ENCODE assay signal across 10 cellular contexts in genomic region chr1:67830928-67831596, GRCh38. TPM values are rescaled to one million over a fixed set of nuclear protein-coding genes. Genes with fewer than 3 reads are reported as not detected.
DNase-seq lines count a peak whose midpoint lies in the region; ATAC-seq and TF ChIP-seq lines count a peak whose summit lies in the region.
"Had no signal": no experiment of that assay in that cellular context is flagged by ENCODE, and none has a peak within 500 bp of the region (broad histone marks: within the 10 kb centered on the region; RNA-seq: fewer than 3 reads in every experiment).

No MANE protein-coding gene starts in this region.

- H3F3A ChIP-seq in SK-N-SH (replicated peaks; ENCODE audit: insufficient read depth): peaks cover 4% of the 10 kb centered on the region

- POLR2A ChIA-PET in SK-N-SH (lab: Yijun Ruan, JAX): interaction anchor here (0.5 kb wide), 1 partner anchor 152 kb away, joined by 3 read pairs; no protein-coding TSS in a partner anchor

- 26% methylated on average over 4 of the region's 4 CpGs for WGBS in SK-N-SH (ENCODE audit: low lambda C conversion rate)

- H3K4me2 ChIP-seq in SK-N-SH: peak overlapping the region; percentile 88

- ATAC-seq in SK-N-SH treated with all-trans-retinoic acid at 6 μM for 48 hours (no peak), HG02981 (IDR thresholded peaks at IDR 0.05; ENCODE audit: unreplicated experiment) (no peak)
- ATAC-seq: activated naive CD4-positive, alpha-beta T cell treated with anti-CD3 and anti-CD28 coated beads, Interleukin-2, amount 50 U/mL, for 72 hours had no signal

- CTCF ChIA-PET in SK-N-SH (lab: Yijun Ruan, JAX): interaction anchor here (0.7 to 5.7 kb wide), 8 partner anchors 8 to 286 kb away, joined by 3 to 26 read pairs (median 4); no protein-coding TSS in a partner anchor

- TF ChIP-seq RAD21 in SK-N-SH (IDR thresholded peaks at IDR 0.05; ENCODE audit: low read length): no peak

- H3K9ac ChIP-seq in SK-N-SH: peak overlapping the region; percentile 89
- H3K9ac ChIP-seq in colonic mucosa (ENCODE audit: low read depth in 2 of 2, low read length in 2 of 2): peak overlapping the region; percentile 90 to 91

- H3K9me2 ChIP-seq in SK-N-SH: no peaks in the 10 kb centered on the region

- peak overlapping the region; percentile 96 for H3K27ac Mint-ChIP-seq in mesothelial cell of epicardium
- H3K27ac Mint-ChIP-seq in type B pancreatic cell: peak overlapping the region; percentile 97
- H3K27ac Mint-ChIP-seq: activated naive CD4-positive, alpha-beta T cell treated with anti-CD3 and anti-CD28 coated beads, Interleukin-2, amount 50 U/mL, for 72 hours had no signal

- H3K27me3 ChIP-seq in SK-N-SH (ENCODE audit: insufficient read depth) (no peaks in the 10 kb centered on the region), colonic mucosa (no peaks in the 10 kb centered on the region)

- H4K20me1 ChIP-seq in SK-N-SH (ENCODE audit: insufficient read depth): peaks cover 31% of the 10 kb centered on the region

- H3K4me1 Mint-ChIP-seq in mesothelial cell of epicardium (peaks cover 37% of the 10 kb centered on the region), type B pancreatic cell (ENCODE audit: unreplicated experiment) (peaks cover 4% of the 10 kb centered on the region)

- H3K79me2 ChIP-seq in SK-N-SH (ENCODE audit: insufficient read depth): peaks cover 80% of the 10 kb centered on the region

- peak overlapping the region; percentile 84 to 87 for H3K27ac ChIP-seq in SK-N-SH (ENCODE audit: low read depth in 2 of 2, low read length in 1 of 2)
- H3K27ac ChIP-seq in colonic mucosa: peak overlapping the region; percentile 91

- no peak overlapping the region for H2AFZ ChIP-seq in SK-N-SH (ENCODE audit: low read depth)

- H3K4me3 Mint-ChIP-seq in mesothelial cell of epicardium (peak overlapping the region; percentile 92), type B pancreatic cell (peak overlapping the region; percentile 97)

- TF ChIP-seq CTCF in SK-N-SH (IDR thresholded peaks at IDR 0.05) (no peak), colonic mucosa (IDR thresholded peaks at IDR 0.05) (no peak), mesothelial cell of epicardium (IDR thresholded peaks at IDR 0.05; ENCODE audit: unreplicated experiment) (no peak), type B pancreatic cell (conservative IDR thresholded peaks at IDR 0.05) (no peak)

- H3K36me3 ChIP-seq in SK-N-SH (replicated peaks in 1 of 2; ENCODE audit: control insufficient read depth in 1 of 2, insufficient read depth in 2 of 2, low read length in 1 of 2) (peaks cover 15 to 25% of the 10 kb centered on the region in 2 experiments), colonic mucosa (no peaks in the 10 kb centered on the region)

- H3K4me3 ChIP-seq in SK-N-SH (ENCODE audit: low read depth in 2 of 2, low read length in 1 of 2) (peak overlapping the region; percentile 77 to 91), colonic mucosa (peak overlapping the region; percentile 69)

- H3K9me3 Mint-ChIP-seq in mesothelial cell of epicardium (no peaks in the 10 kb centered on the region), type B pancreatic cell (no peaks in the 10 kb centered on the region)
- H3K9me3 Mint-ChIP-seq: activated naive CD4-positive, alpha-beta T cell treated with anti-CD3 and anti-CD28 coated beads, Interleukin-2, amount 50 U/mL, for 72 hours had no signal

- H3K4me1 ChIP-seq in SK-N-SH (ENCODE audit: control insufficient read depth in 1 of 2, insufficient read depth in 2 of 2, low read depth in 1 of 2, low read length in 1 of 2) (peaks cover 0 to 18% of the 10 kb centered on the region in 2 experiments; a peak in 3 of 4 replicates), colonic mucosa (peaks cover 3% of the 10 kb centered on the region)

- H3K9me3 ChIP-seq in SK-N-SH: no peaks in the 10 kb centered on the region
- H3K9me3 ChIP-seq in colonic mucosa: no peaks in the 10 kb centered on the region

- H3K36me3 Mint-ChIP-seq in mesothelial cell of epicardium (peaks cover 5% of the 10 kb centered on the region), type B pancreatic cell (peaks cover 4% of the 10 kb centered on the region)

- H3K27me3 Mint-ChIP-seq in mesothelial cell of epicardium (ENCODE audit: low read depth) (no peaks in the 10 kb centered on the region), type B pancreatic cell (peaks cover 14% of the 10 kb centered on the region)

- TF ChIP-seq EP300 in SK-N-SH (IDR thresholded peaks at IDR 0.05; ENCODE audit: borderline replicate concordance in 1 of 2, low read depth in 1 of 2, low read length in 1 of 2): no peak

- DNase-seq in SK-N-SH (no peak), colonic mucosa (no peak), mesothelial cell of epicardium (ENCODE audit: low spot score in 2 of 2, unreplicated experiment in 2 of 2) (no peak), type B pancreatic cell (ENCODE audit: extremely low spot score, unreplicated experiment) (no peak), HK-2 (ENCODE audit: unreplicated experiment) (no peak)
- DNase-seq in stimulated activated naive CD4-positive, alpha-beta T cell (lab: John Stamatoyannopoulos, UW): no peak
- DNase-seq: NCI-H1092 had no signal

- intact Hi-C loops in colonic mucosa (cut with DNase I): no loop called here

TF ChIP-seq in SK-N-SH, 30 proteins besides CTCF, POLR2A, EP300 and RAD21 (continues in another document):
- TF ChIP-seq IRF3 (IDR thresholded peaks at IDR 0.05; ENCODE audit: low read depth, low read length) (no peak), GABPA (IDR thresholded peaks at IDR 0.05; ENCODE audit: low read depth) (no peak), ELF1 (IDR thresholded peaks at IDR 0.05) (no peak), FOXM1 (IDR thresholded peaks at IDR 0.05; ENCODE audit: low read depth) (no peak), NFIC (IDR thresholded peaks at IDR 0.05; ENCODE audit: borderline replicate concordance) (no peak), SMC3 (IDR thresholded peaks at IDR 0.05; ENCODE audit: low read depth, low read length) (no peak), GATA2 (CRISPR knock-in tag; IDR thresholded peaks at IDR 0.05) (no peak), MAX (IDR thresholded peaks at IDR 0.05; ENCODE audit: low read depth) (no peak), RXRA (IDR thresholded peaks at IDR 0.05; ENCODE audit: borderline replicate concordance, low read depth) (no peak), YY1 (IDR thresholded peaks at IDR 0.05; ENCODE audit: low read depth) (no peak), RCOR1 (IDR thresholded peaks at IDR 0.05; ENCODE audit: low read length) (no peak), SIN3A (IDR thresholded peaks at IDR 0.05; ENCODE audit: borderline replicate concordance, low read depth, low read length) (no peak), TCF12 (IDR thresholded peaks at IDR 0.05) (no peak)

TF ChIP-seq in SK-N-SH treated with all-trans-retinoic acid at 6 μM for 48 hours, 23 proteins besides CTCF, POLR2A, EP300 and RAD21:
- TF ChIP-seq ESRRG (CRISPR knock-in tag; IDR thresholded peaks at IDR 0.05): no peak

RNA-seq across cellular contexts. Expression of gene GNG12, which starts 2.2 kb away (rescaled TPM):
- polyA plus RNA-seq in SK-N-SH (2012; rRNA removed): 41.2 and 56.1 TPM in 2 replicates
- polyA plus RNA-seq in SK-N-SH (2012; cell fraction: cytosol; rRNA removed): 64.5 and 77.0 TPM in 2 replicates
- polyA plus RNA-seq in SK-N-SH (2012; cell fraction: nucleus; rRNA removed): 15.4 and 30.0 TPM in 2 replicates
- total RNA-seq in colonic mucosa: 100 to 1,000 TPM in 1 of 2 donors, 10 to 100 TPM in 1; 77.1 to 131 TPM
- total RNA-seq in mesothelial cell of epicardium: 40.5 to 43.0 TPM (median 40.5 TPM) in 3 replicates
- total RNA-seq in type B pancreatic cell (ENCODE audit: low replicate concordance): 17.9 and 23.2 TPM in 2 replicates
